In the genomic region with DNA sequence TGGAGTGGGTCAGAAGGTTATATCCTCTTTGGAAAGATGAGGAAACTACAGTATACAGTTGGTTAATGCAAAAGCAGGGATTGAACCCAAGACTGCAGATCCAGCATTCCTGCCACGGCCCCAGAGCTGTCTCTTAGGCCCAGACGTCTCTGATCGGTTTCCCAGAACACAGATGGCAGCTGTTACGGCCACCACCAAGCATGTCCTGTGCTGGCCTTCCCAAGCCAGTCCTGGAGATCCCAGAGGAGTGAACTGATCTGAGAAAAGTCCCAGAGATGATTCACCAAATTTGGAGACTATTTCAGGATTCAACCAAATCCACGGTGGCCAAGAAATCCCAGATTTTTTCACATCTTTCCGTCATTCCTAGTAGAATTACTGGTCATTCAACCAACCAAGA, we compare ENCODE assay signal across 13 cellular contexts. TPM values are rescaled to one million over a fixed set of nuclear protein-coding genes. Genes with fewer than 3 reads are reported as not detected.
A peak's percentile ranks its signal among the peaks of the same experiment; 100 is the strongest.
DNase-seq lines count a peak whose midpoint lies in the region; ATAC-seq and TF ChIP-seq lines count a peak whose summit lies in the region.
"Had no signal": no experiment of that assay in that cellular context is flagged by ENCODE, and none has a peak within 500 bp of the region (broad histone marks: within the 10 kb centered on the region; RNA-seq: fewer than 3 reads in every experiment).

No MANE protein-coding gene starts in this region.

- H3K4me2 ChIP-seq in BLaER1 (peak overlapping the region; percentile 70), KMS-11 (peak overlapping the region; percentile 45; the same call in 1 of the 2 replicates)

- H3K36me3 Mint-ChIP-seq in naive B cell: peaks cover 8 to 18% of the 10 kb centered on the region in 2 donors

- H3K36me3 ChIP-seq in BLaER1 (peaks cover 89% of the 10 kb centered on the region), KMS-11 (ENCODE audit: insufficient read depth) (no peaks in the 10 kb centered on the region; the same call in 1 of the 2 replicates), breast epithelium (no peaks in the 10 kb centered on the region), BE2C (peaks cover 34% of the 10 kb centered on the region)

- H3K27ac Mint-ChIP-seq in naive B cell: peak overlapping the region in 4 of 6 donors; percentile 44 to 97 (median 92)

- H3K4me1 Mint-ChIP-seq in naive B cell: peaks cover 45 to 62% (median 50%) of the 10 kb centered on the region in 3 donors

- peak overlapping the region in 4 of 8 donors; percentile 27 to 69 (median 52) for H3K4me3 Mint-ChIP-seq in naive B cell

- no peaks in the 10 kb centered on the region for H3K27me3 Mint-ChIP-seq in naive B cell

- no peak for DNase-seq in breast epithelium (ENCODE audit: low spot score in 2 of 2)
- DNase-seq in naive B cell: no peak
- no peak for DNase-seq in superior temporal gyrus (ENCODE audit: extremely low spot score)
- DNase-seq in epidermal melanocyte (ENCODE audit: insufficient read length, low spot score): no peak
- no peak for DNase-seq in HEK293T (ENCODE audit: extremely low spot score)
- DNase-seq in BE2C: no peak
- DNase-seq: effector CD4-positive, alpha-beta T cell; GM23248; NCI-H1105; NCI-H510A had no signal

- CTCF ChIA-PET in HEK293T (lab: Yijun Ruan, JAX): interaction anchor here (0.6 kb wide), 1 partner anchor 15 kb away, joined by 3 read pairs; no protein-coding TSS in a partner anchor

- H4K20me1 ChIP-seq in BLaER1 (peaks cover 82% of the 10 kb centered on the region), KMS-11 (ENCODE audit: insufficient read depth) (no peaks in the 10 kb centered on the region)

- ATAC-seq in naive B cell (ENCODE audit: low read depth in 2 of 2): no peak

- H3K4me3 ChIP-seq in BLaER1: no peak overlapping the region
- no peak overlapping the region for H3K4me3 ChIP-seq in KMS-11 (IDR thresholded peaks at IDR 0.05; ENCODE audit: insufficient read depth, low read depth, low read length)
- no peak overlapping the region for H3K4me3 ChIP-seq in breast epithelium
- H3K4me3 ChIP-seq in BE2C (ENCODE audit: low read depth, low read length): no peak overlapping the region
- H3K4me3 ChIP-seq: GM23248, SJSA1 had no signal

- no peak overlapping the region for H2AFZ ChIP-seq in KMS-11 (ENCODE audit: low read depth)
- H2AFZ ChIP-seq: GM23248 had no signal

- H3K27ac ChIP-seq in BLaER1: peak overlapping the region; percentile 60; the same call in 1 of the 2 replicates
- H3K27ac ChIP-seq in KMS-11: peak overlapping the region; percentile 73; the same call in 1 of the 2 replicates
- H3K27ac ChIP-seq in breast epithelium: peak overlapping the region; percentile 51 to 75
- H3K27ac ChIP-seq: GM23248, SJSA1 had no signal

- H3K4me1 ChIP-seq in BLaER1 (peaks cover 76% of the 10 kb centered on the region), KMS-11 (ENCODE audit: low read depth, poor library complexity, severe bottlenecking) (peaks cover 59% of the 10 kb centered on the region), breast epithelium (no peaks in the 10 kb centered on the region), BE2C (peaks cover 5% of the 10 kb centered on the region)

- H3K9me3 Mint-ChIP-seq in naive B cell: no peaks in the 10 kb centered on the region

- H3K9ac ChIP-seq in BLaER1 (no peak overlapping the region), KMS-11 (no peak overlapping the region)
- H3K9ac ChIP-seq: GM23248 had no signal

- H3K27me3 ChIP-seq in BLaER1: no peaks in the 10 kb centered on the region
- H3K27me3 ChIP-seq in KMS-11 (ENCODE audit: insufficient read depth, low read depth): no peaks in the 10 kb centered on the region
- H3K27me3 ChIP-seq in breast epithelium: no peaks in the 10 kb centered on the region
- H3K27me3 ChIP-seq in BE2C: no peaks in the 10 kb centered on the region
- H3K27me3 ChIP-seq: SJSA1 had no signal

- H3K79me2 ChIP-seq in KMS-11 (ENCODE audit: insufficient read depth, low read depth): peaks cover 14% of the 10 kb centered on the region

- POLR2A ChIA-PET in HEK293T (lab: Yijun Ruan, JAX): no interaction called here

- intact Hi-C loops in breast epithelium (cut with DNase I; ENCODE audit: low total_unique reads): no loop called here

- no peaks in the 10 kb centered on the region for H3K9me3 ChIP-seq in BLaER1
- no peaks in the 10 kb centered on the region for H3K9me3 ChIP-seq in breast epithelium
- no peaks in the 10 kb centered on the region for H3K9me3 ChIP-seq in BE2C
- H3K9me3 ChIP-seq: SJSA1 had no signal

- TF ChIP-seq POLR2A in breast epithelium (IDR thresholded peaks at IDR 0.05): no peak

- TF ChIP-seq CTCF in KMS-11 (conservative IDR thresholded peaks at IDR 0.05; ENCODE audit: low read depth, low read length) (no peak), breast epithelium (IDR thresholded peaks at IDR 0.05) (no peak), BE2C (IDR thresholded peaks at IDR 0.05; ENCODE audit: low read depth, low read length) (no peak)

TF ChIP-seq in HEK293T, 16 proteins besides CTCF, POLR2A, EP300 and RAD21:
- TF ChIP-seq SP1 (IDR thresholded peaks at IDR 0.05) (no peak), FOXM1 (IDR thresholded peaks at IDR 0.05; ENCODE audit: borderline replicate concordance) (no peak), SUZ12 (IDR thresholded peaks at IDR 0.05) (no peak), FOXA1 (IDR thresholded peaks at IDR 0.05) (no peak), ELF4 (IDR thresholded peaks at IDR 0.05) (no peak)
- TF ChIP-seq, protein P1, sequence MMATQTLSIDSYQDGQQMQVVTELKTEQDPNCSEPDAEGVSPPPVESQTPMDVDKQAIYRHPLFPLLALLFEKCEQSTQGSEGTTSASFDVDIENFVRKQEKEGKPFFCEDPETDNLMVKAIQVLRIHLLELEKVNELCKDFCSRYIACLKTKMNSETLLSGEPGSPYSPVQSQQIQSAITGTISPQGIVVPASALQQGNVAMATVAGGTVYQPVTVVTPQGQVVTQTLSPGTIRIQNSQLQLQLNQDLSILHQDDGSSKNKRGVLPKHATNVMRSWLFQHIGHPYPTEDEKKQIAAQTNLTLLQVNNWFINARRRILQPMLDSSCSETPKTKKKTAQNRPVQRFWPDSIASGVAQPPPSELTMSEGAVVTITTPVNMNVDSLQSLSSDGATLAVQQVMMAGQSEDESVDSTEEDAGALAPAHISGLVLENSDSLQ (IDR thresholded peaks at IDR 0.05): no peak
TF ChIP-seq in HEK293T: peak in this region for 0.

RNA-seq across cellular contexts. Expression of a gene that starts 20.1 kb away (rescaled TPM):
- total RNA-seq in breast epithelium: 100 to 1,000 TPM in 1 of 3 donors, 10 to 100 TPM in 2; 65.3 to 221 (median 91.8) TPM
- 10 to 100 TPM; 36.2 to 68.2 (median 55.5) TPM for polyA plus RNA-seq in naive B cell (ENCODE audit: low read depth in 6 of 6)
- 47.8 TPM for polyA plus RNA-seq in BE2C (2012; ENCODE audit: insufficient read depth, insufficient read length, low read depth)

RNA-seq across cellular contexts. Expression of a gene that starts 40.4 kb away (rescaled TPM):
- total RNA-seq in breast epithelium: 1,000 to 10,000 TPM; 1,215 to 5,290 (median 2,830) TPM
- polyA plus RNA-seq in naive B cell (ENCODE audit: low read depth in 6 of 6): 1 to 10 TPM in 3 of 6 donors, under 1 TPM in 2, not detected in 1; 0.23 to 1.8 (median 1.1) TPM
- polyA plus RNA-seq in BE2C (2012; ENCODE audit: insufficient read depth, insufficient read length, low read depth): 4.4 TPM
